18 cellular contexts compared by ENCODE assay signal in the genomic region with DNA sequence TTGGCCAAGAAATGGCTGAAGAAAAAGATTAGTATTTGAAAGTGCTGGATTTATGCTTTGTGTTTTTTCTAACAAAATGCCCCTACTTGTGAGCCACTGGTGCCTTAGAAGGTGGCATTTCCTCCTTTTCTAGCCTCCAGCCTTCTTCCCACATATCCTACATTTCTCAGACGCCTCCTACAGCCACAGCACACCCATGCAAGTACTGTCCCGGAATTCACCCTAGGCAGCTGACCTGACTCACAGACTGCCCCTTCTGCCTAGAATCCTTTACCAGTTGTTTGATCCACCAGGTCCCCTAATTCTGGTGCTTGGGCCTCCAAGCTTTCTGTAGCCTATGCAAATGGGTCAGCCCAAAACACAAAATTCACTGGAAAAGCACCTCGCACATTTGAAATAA.
DNase-seq lines count a peak whose midpoint lies in the region; ATAC-seq and TF ChIP-seq lines count a peak whose summit lies in the region.
"Had no signal": no experiment of that assay in that cellular context is flagged by ENCODE, and none has a peak within 500 bp of the region (broad histone marks: within the 10 kb centered on the region; RNA-seq: fewer than 3 reads in every experiment).

No MANE protein-coding gene starts in this region.

- no peak for ATAC-seq in HG03196 (IDR thresholded peaks at IDR 0.05; ENCODE audit: unreplicated experiment)
- ATAC-seq: sciatic nerve had no signal

- H3K4me1 Mint-ChIP-seq in osteocyte (ENCODE audit: unreplicated experiment) = peaks cover 40% of the 10 kb centered on the region

- no peak overlapping the region for H3K4me3 Mint-ChIP-seq in osteocyte (ENCODE audit: unreplicated experiment)
- H3K4me3 Mint-ChIP-seq: activated CD4-positive, alpha-beta T cell treated with anti-CD3 and anti-CD28 coated beads, Interleukin-2, amount 10 ng/mL, durations not matched to agents 24 days and 14 days; B cell; IgD-negative memory B cell had no signal

- H3K4me3 ChIP-seq in fibroblast of pulmonary artery (replicated peaks; ENCODE audit: low read depth, low read length) = no peak overlapping the region
- H3K4me3 ChIP-seq: lung had no signal

- H3K36me3 Mint-ChIP-seq in osteocyte (ENCODE audit: unreplicated experiment) = peaks cover 18% of the 10 kb centered on the region

- no peaks in the 10 kb centered on the region for H3K9me3 Mint-ChIP-seq in osteocyte (ENCODE audit: unreplicated experiment)
- H3K9me3 Mint-ChIP-seq: activated CD4-positive, alpha-beta T cell treated with anti-CD3 and anti-CD28 coated beads, Interleukin-2, amount 10 ng/mL, durations not matched to agents 24 days and 14 days had no signal

- TF ChIP-seq CTCF in fibroblast of pulmonary artery (IDR thresholded peaks at IDR 0.05; ENCODE audit: low read length, missing control alignments) = no peak
- no peak for TF ChIP-seq CTCF in osteocyte (IDR thresholded peaks at IDR 0.05)

- peak overlapping the region; percentile 60 for H3K27ac Mint-ChIP-seq in osteocyte (ENCODE audit: unreplicated experiment)
- H3K27ac Mint-ChIP-seq: activated CD4-positive, alpha-beta T cell treated with anti-CD3 and anti-CD28 coated beads, Interleukin-2, amount 10 ng/mL, durations not matched to agents 24 days and 14 days; B cell had no signal

- H3K27me3 Mint-ChIP-seq in osteocyte (ENCODE audit: unreplicated experiment) = no peaks in the 10 kb centered on the region
- H3K27me3 Mint-ChIP-seq: activated CD4-positive, alpha-beta T cell treated with anti-CD3 and anti-CD28 coated beads, Interleukin-2, amount 10 ng/mL, durations not matched to agents 24 days and 14 days; B cell; IgD-negative memory B cell had no signal

- DNase-seq in ELR (ENCODE audit: low read depth) (peak; percentile 4), RPMI7951 (ENCODE audit: low read depth) (peak; percentile 8), fibroblast of pulmonary artery (ENCODE audit: low read depth) (peak; percentile 18), osteocyte (ENCODE audit: extremely low spot score, unreplicated experiment) (no peak), NCI-H2107 treated with DMSO at 0.1 percent for 48 hours (lab: John Stamatoyannopoulos, UW; ENCODE audit: unreplicated experiment) (no peak), NCI-H1105 (lab: John Stamatoyannopoulos, UW) (no peak)
- no peak for DNase-seq in stimulated activated CD4-positive, alpha-beta T cell treated with anti-CD3 and anti-CD28 coated beads, Interleukin-4, amount 100 ng/mL, for 24 hours
- DNase-seq: activated CD4-positive, alpha-beta T cell treated with anti-CD3 and anti-CD28 coated beads, Interleukin-2, amount 10 ng/mL, durations not matched to agents 24 days and 14 days; activated T-cell treated with anti-CD3 and anti-CD28 coated beads, Interleukin-2, amount 50 U/mL, for 48 hours; anterior cingulate cortex; GOT3; stimulated activated CD4-positive, alpha-beta T cell treated with anti-CD3 and anti-CD28 coated beads, Interleukin-4, amount 100 ng/mL, for 4 hours; T1000 had no signal

Comparison
In these comparisons a context has a peak if more than half of its experiments do, and no peak if none do; other contexts are left out.
1. DNase-seq: peak in ELR (single experiment), RPMI7951 (single experiment) and fibroblast of pulmonary artery (single experiment); none in osteocyte (single experiment), NCI-H2107 treated with DMSO at 0.1 percent for 48 hours (single experiment), NCI-H1105 (single experiment) and stimulated activated CD4-positive, alpha-beta T cell treated with anti-CD3 and anti-CD28 coated beads, Interleukin-4, amount 100 ng/mL, for 24 hours (single experiment).